ENCODE assay signal across 10 cellular contexts in genomic region chr1:235050911-235051360, GRCh38.
A peak's percentile ranks its signal among the peaks of the same experiment; 100 is the strongest.
DNase-seq lines count a peak whose midpoint lies in the region; ATAC-seq and TF ChIP-seq lines count a peak whose summit lies in the region.
"Had no signal": no experiment of that assay in that cellular context is flagged by ENCODE, and none has a peak within 500 bp of the region (broad histone marks: within the 10 kb centered on the region; RNA-seq: fewer than 3 reads in every experiment).

No MANE protein-coding gene starts in this region.

- no peak for TF ChIP-seq RAD21 in liver (IDR thresholded peaks at IDR 0.05)

- TF ChIP-seq CTCF in DND-41 (IDR thresholded peaks at IDR 0.05; ENCODE audit: borderline replicate concordance, extremely low read depth, low read length, poor library complexity, severe bottlenecking) (no peak), activated B cell treated with CpG ODN at 0.5 μM for 24 hours (IDR thresholded peaks at IDR 0.05) (no peak), liver (IDR thresholded peaks at IDR 0.05; ENCODE audit: low read depth, low read length, missing input control) (no peak), lower leg skin (IDR thresholded peaks at IDR 0.05) (no peak)

- no peaks in the 10 kb centered on the region for H3K27me3 Mint-ChIP-seq in activated B cell treated with CpG ODN at 0.5 μM for 24 hours
- H3K27me3 Mint-ChIP-seq: central memory CD8-positive, alpha-beta T cell had no signal

- no peaks in the 10 kb centered on the region for H3K4me1 ChIP-seq in DND-41 (ENCODE audit: insufficient read depth, low read length)
- peaks cover 5 to 12% (median 8%) of the 10 kb centered on the region in 4 donors for H3K4me1 ChIP-seq in liver (ENCODE audit: control insufficient read depth in 4 of 4, insufficient read depth in 4 of 4, low read length in 3 of 4)

- H3K4me2 ChIP-seq in DND-41 (ENCODE audit: insufficient read depth, low read length) = no peak overlapping the region

- WGBS in liver = 77% methylated on average over 7 of the region's 7 CpGs
- 55 to 74% methylated on average over 7 of the region's 7 CpGs for WGBS in lower leg skin, 2 donors

- H3K4me3 ChIP-seq in DND-41 (ENCODE audit: low read depth in 1 of 2, low read length in 2 of 2) (no peak overlapping the region), liver (ENCODE audit: low read depth in 1 of 3, low read length in 3 of 3) (no peak overlapping the region), lower leg skin (ENCODE audit: low read depth, poor library complexity, severe bottlenecking) (no peak overlapping the region)

- TF ChIP-seq POLR2A in lower leg skin (IDR thresholded peaks at IDR 0.05) = no peak

- DNase-seq in DND-41 (no peak), activated B cell treated with CpG ODN at 0.5 μM for 24 hours (peak; percentile 30), NCI-H187 treated with DMSO at 0.1 percent for 48 hours (lab: John Stamatoyannopoulos, UW) (no peak), lower leg skin (ENCODE audit: low spot score in 2 of 2) (no peak), HuH-7 (ENCODE audit: low spot score) (no peak)
- DNase-seq: NCI-H2171 treated with DMSO at 0.1 percent for 48 hours had no signal

- no peak overlapping the region for H2AFZ ChIP-seq in DND-41 (ENCODE audit: low read depth, low read length)

- H3K27ac ChIP-seq in DND-41 (ENCODE audit: low read length) (no peak overlapping the region), liver (ENCODE audit: low read depth in 1 of 2, low read length in 2 of 2) (peak overlapping the region; percentile 6 to 73)

- H3K4me3 Mint-ChIP-seq in activated B cell treated with CpG ODN at 0.5 μM for 24 hours = peak overlapping the region; percentile 24
- H3K4me3 Mint-ChIP-seq: central memory CD8-positive, alpha-beta T cell had no signal

- POLR2A ChIA-PET in activated B cell treated with CpG ODN at 0.5 μM for 24 hours (lab: Charles Lee) = interaction anchor here (0.6 to 6.6 kb wide), 9 partner anchors 10 to 440 kb away, joined by 3 to 115 read pairs (median 17); partner anchors contain the start of gene IRF2BP2

- H3K27ac Mint-ChIP-seq in activated B cell treated with CpG ODN at 0.5 μM for 24 hours = peak overlapping the region; percentile 60

- no peaks in the 10 kb centered on the region for H3K79me2 ChIP-seq in DND-41 (ENCODE audit: insufficient read depth, low read length)

- CTCF ChIA-PET in activated B cell treated with CpG ODN at 0.5 μM for 24 hours (lab: Charles Lee) = no interaction called here

- H3K9me3 Mint-ChIP-seq in activated B cell treated with CpG ODN at 0.5 μM for 24 hours = no peaks in the 10 kb centered on the region
- H3K9me3 Mint-ChIP-seq: central memory CD8-positive, alpha-beta T cell had no signal

- 0 out of 3 replicates have a peak, but pooled peaks have one; percentile 22 for ATAC-seq in DND-41 (ENCODE audit: insufficient read depth, low read depth)
- ATAC-seq in GM21390 (IDR thresholded peaks at IDR 0.05; ENCODE audit: unreplicated experiment) = peak; percentile 41
- ATAC-seq in activated B cell treated with CpG ODN at 0.5 μM for 24 hours (ENCODE audit: low read depth) = peak; percentile 51
- no peak for ATAC-seq in HG03097 (IDR thresholded peaks at IDR 0.05; ENCODE audit: low FRiP score, unreplicated experiment)

- intact Hi-C loops in activated B cell treated with CpG ODN at 0.5 μM for 24 hours (cut with micrococcal nuclease) (no loop called here), lower leg skin (cut with DNase I; ENCODE audit: low total_unique reads) (loop anchor here (10.0 kb wide), 1 partner anchor 326 kb away; no protein-coding TSS in a partner anchor)

- no peaks in the 10 kb centered on the region for H3K9me3 ChIP-seq in DND-41 (ENCODE audit: insufficient read depth, low read length, severe bottlenecking)
- H3K9me3 ChIP-seq in liver (ENCODE audit: control insufficient read depth in 4 of 4, low read length in 3 of 4) = no peaks in the 10 kb centered on the region

- H3K36me3 Mint-ChIP-seq in activated B cell treated with CpG ODN at 0.5 μM for 24 hours (ENCODE audit: low read depth) = no peaks in the 10 kb centered on the region

- H3K36me3 ChIP-seq in DND-41 (ENCODE audit: insufficient read depth, low read length) (no peaks in the 10 kb centered on the region), liver (ENCODE audit: control insufficient read depth in 4 of 4, insufficient read depth in 3 of 4, low read depth in 1 of 4, low read length in 3 of 4) (no peaks in the 10 kb centered on the region)

- H3K27me3 ChIP-seq in DND-41 (ENCODE audit: insufficient read depth, low read length, poor library complexity) = no peaks in the 10 kb centered on the region
- H3K27me3 ChIP-seq in liver (ENCODE audit: control insufficient read depth in 4 of 4, insufficient read depth in 4 of 4, low read length in 3 of 4) = no peaks in the 10 kb centered on the region

- H3K4me1 Mint-ChIP-seq in activated B cell treated with CpG ODN at 0.5 μM for 24 hours = peaks cover 50% of the 10 kb centered on the region
- H3K4me1 Mint-ChIP-seq: central memory CD8-positive, alpha-beta T cell had no signal

- H3K9ac ChIP-seq in DND-41 (ENCODE audit: low read depth, low read length) (no peak overlapping the region), liver (ENCODE audit: low read depth in 1 of 2, low read length in 2 of 2) (no peak overlapping the region)

- no peaks in the 10 kb centered on the region for H4K20me1 ChIP-seq in DND-41 (ENCODE audit: insufficient read depth, low read length)

TF ChIP-seq in liver, 16 proteins besides CTCF, POLR2A, EP300 and RAD21:
- no peak for TF ChIP-seq HNF4A (conservative IDR thresholded peaks at IDR 0.05)
